ENCODE assay signal across 1 cellular context in genomic region chr17:63772801-63773271, GRCh38.
TF ChIP-seq lines count a peak whose summit lies in the region.

No MANE protein-coding gene starts in this region.

TF ChIP-seq in HepG2, 621 proteins besides CTCF, POLR2A, EP300 and RAD21 (continues in another document):
- TF ChIP-seq DBP (CRISPR knock-in tag; IDR thresholded peaks at IDR 0.05; ENCODE audit: not compliant biosample characterization) = no peak
- TF ChIP-seq ATF6 (CRISPR knock-in tag; conservative IDR thresholded peaks at IDR 0.05) = 0 out of 2 replicates have a peak, but pooled peaks have one; percentile 19
- no peak for TF ChIP-seq GATAD1 (CRISPR knock-in tag; IDR thresholded peaks at IDR 0.05)
- 0 out of 2 replicates have a peak, but pooled peaks have one; percentile 30 for TF ChIP-seq HNF1B (CRISPR knock-in tag; IDR thresholded peaks at IDR 0.05)
- no peak for TF ChIP-seq SKI (IDR thresholded peaks at IDR 0.05; ENCODE audit: partially characterized antibody)
- no peak for TF ChIP-seq ZFP82 (CRISPR knock-in tag; IDR thresholded peaks at IDR 0.05; ENCODE audit: borderline replicate concordance)
- TF ChIP-seq, protein P1, sequence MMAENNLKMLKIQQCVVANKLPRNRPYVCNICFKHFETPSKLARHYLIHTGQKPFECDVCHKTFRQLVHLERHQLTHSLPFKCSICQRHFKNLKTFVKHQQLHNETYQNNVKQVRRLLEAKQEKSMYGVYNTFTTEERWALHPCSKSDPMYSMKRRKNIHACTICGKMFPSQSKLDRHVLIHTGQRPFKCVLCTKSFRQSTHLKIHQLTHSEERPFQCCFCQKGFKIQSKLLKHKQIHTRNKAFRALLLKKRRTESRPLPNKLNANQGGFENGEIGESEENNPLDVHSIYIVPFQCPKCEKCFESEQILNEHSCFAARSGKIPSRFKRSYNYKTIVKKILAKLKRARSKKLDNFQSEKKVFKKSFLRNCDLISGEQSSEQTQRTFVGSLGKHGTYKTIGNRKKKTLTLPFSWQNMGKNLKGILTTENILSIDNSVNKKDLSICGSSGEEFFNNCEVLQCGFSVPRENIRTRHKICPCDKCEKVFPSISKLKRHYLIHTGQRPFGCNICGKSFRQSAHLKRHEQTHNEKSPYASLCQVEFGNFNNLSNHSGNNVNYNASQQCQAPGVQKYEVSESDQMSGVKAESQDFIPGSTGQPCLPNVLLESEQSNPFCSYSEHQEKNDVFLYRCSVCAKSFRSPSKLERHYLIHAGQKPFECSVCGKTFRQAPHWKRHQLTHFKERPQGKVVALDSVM (CRISPR knock-in tag; IDR thresholded peaks at IDR 0.05) = no peak
- TF ChIP-seq ZEB1 (IDR thresholded peaks at IDR 0.05; ENCODE audit: insufficient replicate concordance, low read depth) = no peak
- no peak for TF ChIP-seq GABPB1 (CRISPR knock-in tag; IDR thresholded peaks at IDR 0.05)
- TF ChIP-seq RNF219 (CRISPR knock-in tag; IDR thresholded peaks at IDR 0.05) = 0 out of 2 replicates have a peak, but pooled peaks have one; percentile 34
- no peak for TF ChIP-seq ETV5 (CRISPR knock-in tag; IDR thresholded peaks at IDR 0.05; ENCODE audit: borderline replicate concordance)
- TF ChIP-seq NRL (CRISPR knock-in tag; IDR thresholded peaks at IDR 0.05; ENCODE audit: borderline replicate concordance) = no peak
- TF ChIP-seq RFX1 (IDR thresholded peaks at IDR 0.05) = no peak
- TF ChIP-seq ZNF556 (CRISPR knock-in tag; IDR thresholded peaks at IDR 0.05; ENCODE audit: borderline replicate concordance) = no peak
- TF ChIP-seq ARNT (IDR thresholded peaks at IDR 0.05) = no peak
- no peak for TF ChIP-seq CENPX (CRISPR knock-in tag; IDR thresholded peaks at IDR 0.05)
- TF ChIP-seq ZNF547 (CRISPR knock-in tag; IDR thresholded peaks at IDR 0.05) = no peak
- TF ChIP-seq NCOA1 (CRISPR knock-in tag; IDR thresholded peaks at IDR 0.05) = no peak
- no peak for TF ChIP-seq ZNF180 (CRISPR knock-in tag; IDR thresholded peaks at IDR 0.05; ENCODE audit: borderline replicate concordance, low read depth)
- TF ChIP-seq, protein P2, sequence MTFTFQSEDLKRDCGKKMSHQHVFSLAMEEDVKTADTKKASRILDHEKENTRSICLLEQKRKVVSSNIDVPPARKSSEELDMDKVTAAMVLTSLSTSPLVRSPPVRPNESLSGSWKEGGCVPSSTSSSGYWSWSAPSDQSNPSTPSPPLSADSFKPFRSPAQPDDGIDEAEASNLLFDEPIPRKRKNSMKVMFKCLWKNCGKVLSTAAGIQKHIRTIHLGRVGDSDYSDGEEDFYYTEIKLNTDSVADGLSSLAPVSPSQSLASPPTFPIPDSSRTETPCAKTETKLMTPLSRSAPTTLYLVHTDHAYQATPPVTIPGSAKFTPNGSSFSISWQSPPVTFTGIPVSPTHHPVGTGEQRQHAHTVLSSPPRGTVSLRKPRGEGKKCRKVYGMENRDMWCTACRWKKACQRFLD (CRISPR knock-in tag; IDR thresholded peaks at IDR 0.05; ENCODE audit: borderline replicate concordance) = no peak
- no peak for TF ChIP-seq ERF (CRISPR knock-in tag; IDR thresholded peaks at IDR 0.05)
- no peak for TF ChIP-seq SMAD3 (CRISPR knock-in tag; IDR thresholded peaks at IDR 0.05)
- no peak for TF ChIP-seq SKIL (CRISPR knock-in tag; IDR thresholded peaks at IDR 0.05; ENCODE audit: borderline replicate concordance)
- TF ChIP-seq MXI1 (IDR thresholded peaks at IDR 0.05; ENCODE audit: borderline replicate concordance, low read depth, low read length) = no peak
- TF ChIP-seq RBM22 (optimal IDR thresholded peaks at IDR 0.05; ENCODE audit: low read length) = no peak
- TF ChIP-seq, protein P3, sequence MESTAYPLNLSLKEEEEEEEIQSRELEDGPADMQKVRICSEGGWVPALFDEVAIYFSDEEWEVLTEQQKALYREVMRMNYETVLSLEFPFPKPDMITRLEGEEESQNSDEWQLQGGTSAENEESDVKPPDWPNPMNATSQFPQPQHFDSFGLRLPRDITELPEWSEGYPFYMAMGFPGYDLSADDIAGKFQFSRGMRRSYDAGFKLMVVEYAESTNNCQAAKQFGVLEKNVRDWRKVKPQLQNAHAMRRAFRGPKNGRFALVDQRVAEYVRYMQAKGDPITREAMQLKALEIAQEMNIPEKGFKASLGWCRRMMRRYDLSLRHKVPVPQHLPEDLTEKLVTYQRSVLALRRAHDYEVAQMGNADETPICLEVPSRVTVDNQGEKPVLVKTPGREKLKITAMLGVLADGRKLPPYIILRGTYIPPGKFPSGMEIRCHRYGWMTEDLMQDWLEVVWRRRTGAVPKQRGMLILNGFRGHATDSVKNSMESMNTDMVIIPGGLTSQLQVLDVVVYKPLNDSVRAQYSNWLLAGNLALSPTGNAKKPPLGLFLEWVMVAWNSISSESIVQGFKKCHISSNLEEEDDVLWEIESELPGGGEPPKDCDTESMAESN (CRISPR knock-in tag; conservative IDR thresholded peaks at IDR 0.05) = no peak
- TF ChIP-seq ZNF768 (CRISPR knock-in tag; IDR thresholded peaks at IDR 0.05) = no peak
- TF ChIP-seq THAP8 (CRISPR knock-in tag; IDR thresholded peaks at IDR 0.05; ENCODE audit: borderline replicate concordance) = peak; percentile 31; the same call in 1 of the 2 replicates
- TF ChIP-seq, protein P4, sequence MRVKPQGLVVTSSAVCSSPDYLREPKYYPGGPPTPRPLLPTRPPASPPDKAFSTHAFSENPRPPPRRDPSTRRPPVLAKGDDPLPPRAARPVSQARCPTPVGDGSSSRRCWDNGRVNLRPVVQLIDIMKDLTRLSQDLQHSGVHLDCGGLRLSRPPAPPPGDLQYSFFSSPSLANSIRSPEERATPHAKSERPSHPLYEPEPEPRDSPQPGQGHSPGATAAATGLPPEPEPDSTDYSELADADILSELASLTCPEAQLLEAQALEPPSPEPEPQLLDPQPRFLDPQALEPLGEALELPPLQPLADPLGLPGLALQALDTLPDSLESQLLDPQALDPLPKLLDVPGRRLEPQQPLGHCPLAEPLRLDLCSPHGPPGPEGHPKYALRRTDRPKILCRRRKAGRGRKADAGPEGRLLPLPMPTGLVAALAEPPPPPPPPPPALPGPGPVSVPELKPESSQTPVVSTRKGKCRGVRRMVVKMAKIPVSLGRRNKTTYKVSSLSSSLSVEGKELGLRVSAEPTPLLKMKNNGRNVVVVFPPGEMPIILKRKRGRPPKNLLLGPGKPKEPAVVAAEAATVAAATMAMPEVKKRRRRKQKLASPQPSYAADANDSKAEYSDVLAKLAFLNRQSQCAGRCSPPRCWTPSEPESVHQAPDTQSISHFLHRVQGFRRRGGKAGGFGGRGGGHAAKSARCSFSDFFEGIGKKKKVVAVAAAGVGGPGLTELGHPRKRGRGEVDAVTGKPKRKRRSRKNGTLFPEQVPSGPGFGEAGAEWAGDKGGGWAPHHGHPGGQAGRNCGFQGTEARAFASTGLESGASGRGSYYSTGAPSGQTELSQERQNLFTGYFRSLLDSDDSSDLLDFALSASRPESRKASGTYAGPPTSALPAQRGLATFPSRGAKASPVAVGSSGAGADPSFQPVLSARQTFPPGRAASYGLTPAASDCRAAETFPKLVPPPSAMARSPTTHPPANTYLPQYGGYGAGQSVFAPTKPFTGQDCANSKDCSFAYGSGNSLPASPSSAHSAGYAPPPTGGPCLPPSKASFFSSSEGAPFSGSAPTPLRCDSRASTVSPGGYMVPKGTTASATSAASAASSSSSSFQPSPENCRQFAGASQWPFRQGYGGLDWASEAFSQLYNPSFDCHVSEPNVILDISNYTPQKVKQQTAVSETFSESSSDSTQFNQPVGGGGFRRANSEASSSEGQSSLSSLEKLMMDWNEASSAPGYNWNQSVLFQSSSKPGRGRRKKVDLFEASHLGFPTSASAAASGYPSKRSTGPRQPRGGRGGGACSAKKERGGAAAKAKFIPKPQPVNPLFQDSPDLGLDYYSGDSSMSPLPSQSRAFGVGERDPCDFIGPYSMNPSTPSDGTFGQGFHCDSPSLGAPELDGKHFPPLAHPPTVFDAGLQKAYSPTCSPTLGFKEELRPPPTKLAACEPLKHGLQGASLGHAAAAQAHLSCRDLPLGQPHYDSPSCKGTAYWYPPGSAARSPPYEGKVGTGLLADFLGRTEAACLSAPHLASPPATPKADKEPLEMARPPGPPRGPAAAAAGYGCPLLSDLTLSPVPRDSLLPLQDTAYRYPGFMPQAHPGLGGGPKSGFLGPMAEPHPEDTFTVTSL (CRISPR knock-in tag; IDR thresholded peaks at IDR 0.05; ENCODE audit: borderline replicate concordance) = 0 out of 2 replicates have a peak, but pooled peaks have one; percentile 14
- TF ChIP-seq ZNF33A (CRISPR knock-in tag; IDR thresholded peaks at IDR 0.05; ENCODE audit: borderline replicate concordance) = 0 out of 2 replicates have a peak, but pooled peaks have one; percentile 53
- TF ChIP-seq MTF2 (CRISPR knock-in tag; IDR thresholded peaks at IDR 0.05; ENCODE audit: borderline replicate concordance) = 0 out of 2 replicates have a peak, but pooled peaks have one; percentile 47
